ENCODE assay signal across 9 cellular contexts in the genomic region with DNA sequence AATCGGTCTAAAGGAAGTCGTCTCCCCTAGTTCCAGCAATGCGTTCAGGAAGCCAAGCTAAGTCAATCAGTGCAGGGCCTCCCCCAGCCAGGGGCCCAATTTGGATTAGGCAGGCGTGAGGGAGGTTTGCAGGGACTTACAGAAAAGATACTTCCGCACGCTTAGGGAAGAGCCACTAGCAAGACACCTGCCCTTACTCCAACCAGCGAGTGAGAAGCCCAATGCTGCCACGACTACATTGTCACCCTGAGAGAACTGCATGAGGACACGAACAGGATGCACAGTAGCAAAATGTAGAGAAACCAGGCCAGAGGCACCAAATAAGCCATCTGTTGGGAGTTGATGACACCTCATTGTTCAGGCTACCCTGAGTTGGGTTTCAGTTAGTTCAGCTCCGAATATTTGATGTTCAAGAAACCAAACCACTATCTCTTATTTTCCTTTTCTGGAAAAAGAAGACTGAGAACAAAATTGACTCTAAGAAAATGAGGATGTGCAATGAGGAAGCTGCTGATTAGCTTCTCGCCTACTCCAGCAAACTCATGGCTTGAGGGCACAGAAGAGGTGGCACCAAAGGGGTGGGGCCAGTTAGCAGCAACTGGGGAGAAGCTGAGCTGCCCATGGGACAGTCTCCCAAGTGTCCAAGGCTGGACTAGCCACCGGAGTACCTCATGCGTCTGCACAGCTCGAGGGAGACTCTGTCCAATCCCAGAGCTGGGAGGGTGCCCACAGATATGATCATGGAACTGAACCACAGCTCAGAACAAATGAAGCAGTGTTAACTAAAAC. TPM values are rescaled to one million over a fixed set of nuclear protein-coding genes. Genes with fewer than 3 reads are reported as not detected.
DNase-seq lines count a peak whose midpoint lies in the region; ATAC-seq and TF ChIP-seq lines count a peak whose summit lies in the region.
"Had no signal": no experiment of that assay in that cellular context is flagged by ENCODE, and none has a peak within 500 bp of the region (broad histone marks: within the 10 kb centered on the region; RNA-seq: fewer than 3 reads in every experiment).

No MANE protein-coding gene starts in this region.

- peaks cover 3% of the 10 kb centered on the region for H3K36me3 Mint-ChIP-seq in activated CD4-positive, alpha-beta T cell treated with anti-CD3 and anti-CD28 coated beads, Interleukin-2, amount 10 ng/mL, durations not matched to agents 7 days and 5 days (ENCODE audit: low read depth)
- peaks cover 5% of the 10 kb centered on the region for H3K36me3 Mint-ChIP-seq in activated CD8-positive, alpha-beta T cell treated with anti-CD3 and anti-CD28 coated beads, Interleukin-2, amount 10 ng/mL, durations not matched to agents 7 days and 5 days (ENCODE audit: low read depth)

- ATAC-seq in activated CD8-positive, alpha-beta T cell treated with anti-CD3 and anti-CD28 coated beads, Interleukin-2, amount 10 ng/mL, durations not matched to agents 7 days and 5 days: no peak
- ATAC-seq in right cardiac atrium: no peak
- ATAC-seq in HG03159 (IDR thresholded peaks at IDR 0.05; ENCODE audit: unreplicated experiment): no peak
- ATAC-seq: Panc1 had no signal

- H3K27ac ChIP-seq in right cardiac atrium (ENCODE audit: low read length): peak overlapping the region; percentile 79
- peak overlapping the region in 2 of 3 donors; percentile 82 to 96 for H3K27ac ChIP-seq in thyroid gland

- CTCF ChIA-PET in activated CD4-positive, alpha-beta T cell treated with anti-CD3 and anti-CD28 coated beads, Interleukin-2, amount 10 ng/mL, durations not matched to agents 7 days and 5 days (lab: Charles Lee): interaction anchor here (0.6 to 2.3 kb wide), 11 partner anchors 8 to 114 kb away, joined by 3 to 12 read pairs (median 3); a partner anchor contains a TSS
- CTCF ChIA-PET in activated CD8-positive, alpha-beta T cell treated with anti-CD3 and anti-CD28 coated beads, Interleukin-2, amount 10 ng/mL, durations not matched to agents 7 days and 5 days (lab: Charles Lee): interaction anchor here (1.1 to 6.9 kb wide), 5 partner anchors 27 to 69 kb away, joined by 3 to 63 read pairs (median 8); a partner anchor contains a TSS

- POLR2A ChIA-PET in activated CD4-positive, alpha-beta T cell treated with anti-CD3 and anti-CD28 coated beads, Interleukin-2, amount 10 ng/mL, durations not matched to agents 7 days and 5 days (lab: Charles Lee): no interaction called here
- POLR2A ChIA-PET in activated CD8-positive, alpha-beta T cell treated with anti-CD3 and anti-CD28 coated beads, Interleukin-2, amount 10 ng/mL, durations not matched to agents 7 days and 5 days (lab: Charles Lee): interaction anchor here (1.1 to 11.0 kb wide), 3 partner anchors 10 to 83 kb away, joined by 3 to 136 read pairs (median 11); a partner anchor contains a TSS

- H3K4me3 ChIP-seq in right cardiac atrium (ENCODE audit: low read length): no peak overlapping the region
- H3K4me3 ChIP-seq in thyroid gland (replicated peaks in 1 of 3): no peak overlapping the region

- no peak for TF ChIP-seq CTCF in thyroid gland (IDR thresholded peaks at IDR 0.05)

- H3K27me3 Mint-ChIP-seq in activated CD4-positive, alpha-beta T cell treated with anti-CD3 and anti-CD28 coated beads, Interleukin-2, amount 10 ng/mL, durations not matched to agents 7 days and 5 days: no peaks in the 10 kb centered on the region
- no peaks in the 10 kb centered on the region for H3K27me3 Mint-ChIP-seq in activated CD8-positive, alpha-beta T cell treated with anti-CD3 and anti-CD28 coated beads, Interleukin-2, amount 10 ng/mL, durations not matched to agents 7 days and 5 days (ENCODE audit: low read depth)

- H3K4me1 ChIP-seq in right cardiac atrium (ENCODE audit: control insufficient read depth, insufficient read depth, low read length): peaks cover 37% of the 10 kb centered on the region
- H3K4me1 ChIP-seq in thyroid gland: peaks cover 67 to 89% of the 10 kb centered on the region in 2 donors

- H3K36me3 ChIP-seq in thyroid gland: no peaks in the 10 kb centered on the region

- peak overlapping the region; percentile 95 for H3K27ac Mint-ChIP-seq in activated CD4-positive, alpha-beta T cell treated with anti-CD3 and anti-CD28 coated beads, Interleukin-2, amount 10 ng/mL, durations not matched to agents 7 days and 5 days
- H3K27ac Mint-ChIP-seq in activated CD8-positive, alpha-beta T cell treated with anti-CD3 and anti-CD28 coated beads, Interleukin-2, amount 10 ng/mL, durations not matched to agents 7 days and 5 days: peak overlapping the region; percentile 64

- WGBS in right cardiac atrium: 58% methylated on average over 14 of the region's 14 CpGs
- 85 to 88% methylated on average over 14 of the region's 14 CpGs for WGBS in thyroid gland, 2 donors

- no peaks in the 10 kb centered on the region for H3K9me3 Mint-ChIP-seq in activated CD4-positive, alpha-beta T cell treated with anti-CD3 and anti-CD28 coated beads, Interleukin-2, amount 10 ng/mL, durations not matched to agents 7 days and 5 days
- H3K9me3 Mint-ChIP-seq in activated CD8-positive, alpha-beta T cell treated with anti-CD3 and anti-CD28 coated beads, Interleukin-2, amount 10 ng/mL, durations not matched to agents 7 days and 5 days (ENCODE audit: insufficient read depth): no peaks in the 10 kb centered on the region

- H3K27me3 ChIP-seq in right cardiac atrium (ENCODE audit: control insufficient read depth, insufficient read depth) (no peaks in the 10 kb centered on the region), thyroid gland (no peaks in the 10 kb centered on the region)

- peaks cover 94% of the 10 kb centered on the region for H3K4me1 Mint-ChIP-seq in activated CD4-positive, alpha-beta T cell treated with anti-CD3 and anti-CD28 coated beads, Interleukin-2, amount 10 ng/mL, durations not matched to agents 7 days and 5 days
- peaks cover 96% of the 10 kb centered on the region for H3K4me1 Mint-ChIP-seq in activated CD8-positive, alpha-beta T cell treated with anti-CD3 and anti-CD28 coated beads, Interleukin-2, amount 10 ng/mL, durations not matched to agents 7 days and 5 days (ENCODE audit: low read depth)

- no peak for TF ChIP-seq POLR2A in thyroid gland (IDR thresholded peaks at IDR 0.05)

- H3K9me3 ChIP-seq in right cardiac atrium (ENCODE audit: control insufficient read depth, low read length) (no peaks in the 10 kb centered on the region), thyroid gland (no peaks in the 10 kb centered on the region)

- H3K4me3 Mint-ChIP-seq in activated CD4-positive, alpha-beta T cell treated with anti-CD3 and anti-CD28 coated beads, Interleukin-2, amount 10 ng/mL, durations not matched to agents 7 days and 5 days: no peak overlapping the region
- H3K4me3 Mint-ChIP-seq in activated CD8-positive, alpha-beta T cell treated with anti-CD3 and anti-CD28 coated beads, Interleukin-2, amount 10 ng/mL, durations not matched to agents 7 days and 5 days: no peak overlapping the region

- DNase-seq in activated CD4-positive, alpha-beta T cell treated with anti-CD3 and anti-CD28 coated beads, Interleukin-2, amount 10 ng/mL, durations not matched to agents 7 days and 5 days: no peak
- DNase-seq in activated CD4-positive, alpha-beta T cell treated with anti-CD3 and anti-CD28 coated beads, Interleukin-2, amount 50 U/mL, for 1 hour: no peak
- no peak for DNase-seq in activated CD8-positive, alpha-beta T cell treated with anti-CD3 and anti-CD28 coated beads, Interleukin-2, amount 10 ng/mL, durations not matched to agents 7 days and 5 days
- DNase-seq in right cardiac atrium (peak; percentile 46 to 79 (median 78)), thyroid gland (no peak), NCI-H2081 treated with DMSO at 0.1 percent for 48 hours (lab: John Stamatoyannopoulos, UW) (no peak), NCI-H1092 treated with DMSO at 0.1 percent for 48 hours (lab: John Stamatoyannopoulos, UW) (no peak)

- intact Hi-C loops in right cardiac atrium (cut with DNase I) (no loop called here), thyroid gland (cut with DNase I) (no loop called here)

RNA-seq across cellular contexts. Expression of a gene that starts 29.3 kb away (rescaled TPM):
- total RNA-seq in activated CD4-positive, alpha-beta T cell treated with anti-CD3 and anti-CD28 coated beads, Interleukin-2, amount 10 ng/mL, durations not matched to agents 7 days and 5 days: 1 to 10 TPM; 7.4 to 9.3 TPM
- 1 to 10 TPM; 5.7 to 6.4 TPM for total RNA-seq in activated CD8-positive, alpha-beta T cell treated with anti-CD3 and anti-CD28 coated beads, Interleukin-2, amount 10 ng/mL, durations not matched to agents 7 days and 5 days
- total RNA-seq in right cardiac atrium (10 to 100 TPM; 23.6 to 25.6 (median 24.8) TPM), thyroid gland (10 to 100 TPM; 31.6 to 55.5 (median 46.6) TPM)
- polyA plus RNA-seq in right cardiac atrium: 18.2 TPM

RNA-seq across cellular contexts. Expression of a gene that starts 31.8 kb away (rescaled TPM):
- 100 to 1,000 TPM; 124 to 132 TPM for total RNA-seq in activated CD4-positive, alpha-beta T cell treated with anti-CD3 and anti-CD28 coated beads, Interleukin-2, amount 10 ng/mL, durations not matched to agents 7 days and 5 days
- total RNA-seq in activated CD8-positive, alpha-beta T cell treated with anti-CD3 and anti-CD28 coated beads, Interleukin-2, amount 10 ng/mL, durations not matched to agents 7 days and 5 days: 100 to 1,000 TPM; 137 to 139 TPM
- total RNA-seq in right cardiac atrium (10 to 100 TPM in 3 of 4 donors, 1 to 10 TPM in 1; 8.9 to 19.0 (median 13.3) TPM), thyroid gland (10 to 100 TPM; 22.1 to 79.4 (median 49.9) TPM)
- polyA plus RNA-seq in right cardiac atrium: 17.7 TPM

RNA-seq across cellular contexts. Expression of a gene that starts 45.6 kb away (rescaled TPM):
- total RNA-seq in activated CD4-positive, alpha-beta T cell treated with anti-CD3 and anti-CD28 coated beads, Interleukin-2, amount 10 ng/mL, durations not matched to agents 7 days and 5 days: 10 to 100 TPM; 12.3 to 15.3 TPM
- total RNA-seq in activated CD8-positive, alpha-beta T cell treated with anti-CD3 and anti-CD28 coated beads, Interleukin-2, amount 10 ng/mL, durations not matched to agents 7 days and 5 days: 10 to 100 TPM; 13.6 to 15.0 TPM
- total RNA-seq in right cardiac atrium (1 to 10 TPM in 3 of 4 donors, under 1 TPM in 1; 0.82 to 2.6 (median 1.9) TPM), thyroid gland (1 to 10 TPM in 1 of 4 donors, not detected in 3; 3.8 TPM)
- 0.14 TPM for polyA plus RNA-seq in right cardiac atrium

RNA-seq across cellular contexts. Expression of a gene that starts 58.7 kb away (rescaled TPM):
- total RNA-seq in activated CD4-positive, alpha-beta T cell treated with anti-CD3 and anti-CD28 coated beads, Interleukin-2, amount 10 ng/mL, durations not matched to agents 7 days and 5 days: under 1 TPM; 0.73 to 0.97 TPM
- under 1 TPM; 0.68 to 0.82 TPM for total RNA-seq in activated CD8-positive, alpha-beta T cell treated with anti-CD3 and anti-CD28 coated beads, Interleukin-2, amount 10 ng/mL, durations not matched to agents 7 days and 5 days
- total RNA-seq in right cardiac atrium (under 1 TPM in 1 of 4 donors, not detected in 3; 0.47 TPM), thyroid gland (1 to 10 TPM in 1 of 4 donors, under 1 TPM in 1, not detected in 2; 0.67 to 1.1 TPM)
- polyA plus RNA-seq in right cardiac atrium: not detected

Comparison
In these comparisons a context has a peak if more than half of its experiments do, and no peak if none do; other contexts are left out.
1. DNase-seq: peak in right cardiac atrium (3 of 3); none in activated CD4-positive, alpha-beta T cell treated with anti-CD3 and anti-CD28 coated beads, Interleukin-2, amount 10 ng/mL, durations not matched to agents 7 days and 5 days (single experiment), activated CD4-positive, alpha-beta T cell treated with anti-CD3 and anti-CD28 coated beads, Interleukin-2, amount 50 U/mL, for 1 hour (single experiment), activated CD8-positive, alpha-beta T cell treated with anti-CD3 and anti-CD28 coated beads, Interleukin-2, amount 10 ng/mL, durations not matched to agents 7 days and 5 days (single experiment), thyroid gland (0 of 2), NCI-H2081 treated with DMSO at 0.1 percent for 48 hours (single experiment) and NCI-H1092 treated with DMSO at 0.1 percent for 48 hours (single experiment).